12 cellular contexts compared by ENCODE assay signal in the genomic region with DNA sequence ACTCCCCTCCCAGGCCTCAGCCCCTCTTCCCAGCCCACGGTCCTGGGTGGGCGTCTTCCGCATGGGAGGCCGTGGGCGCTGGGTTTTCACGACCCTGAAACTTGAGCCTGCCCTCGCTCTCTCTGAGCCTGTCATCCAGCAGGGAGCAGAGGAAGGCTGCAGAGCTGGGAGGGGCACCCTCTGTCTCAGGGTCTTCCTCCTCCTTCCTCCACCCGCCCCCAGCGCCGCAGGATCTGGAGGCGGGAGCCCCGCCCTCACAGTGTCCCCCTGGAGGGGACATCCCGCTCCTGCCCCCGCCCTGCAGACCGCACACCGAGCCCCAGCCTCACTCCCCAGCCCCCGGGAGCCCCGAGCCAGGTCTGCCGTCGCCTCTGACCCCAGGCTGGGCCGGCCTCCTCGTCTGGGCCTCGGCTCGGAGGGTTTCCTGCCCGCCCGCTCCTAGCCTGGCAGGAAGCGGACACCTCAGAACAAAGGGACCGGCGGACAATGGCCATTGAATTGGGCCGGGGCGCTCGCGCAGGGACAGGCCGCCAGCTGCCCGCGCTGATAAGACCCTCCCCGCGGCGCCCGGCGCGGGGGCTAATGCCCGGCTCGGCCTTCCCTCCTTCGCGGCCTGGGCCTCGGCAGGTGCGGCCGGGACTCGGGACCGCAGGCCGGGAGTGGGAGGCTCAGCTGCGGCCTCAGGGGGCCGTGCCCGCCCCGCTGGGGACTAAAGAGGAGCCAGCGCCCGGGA. TPM values are rescaled to one million over a fixed set of nuclear protein-coding genes. Genes with fewer than 3 reads are reported as not detected.
DNase-seq lines count a peak whose midpoint lies in the region; ATAC-seq, FAIRE-seq and TF ChIP-seq lines count a peak whose summit lies in the region.
"Had no signal": no experiment of that assay in that cellular context is flagged by ENCODE, and none has a peak within 500 bp of the region (broad histone marks: within the 10 kb centered on the region; RNA-seq: fewer than 3 reads in every experiment).

No MANE protein-coding gene starts in this region.

- peaks cover 10% of the 10 kb centered on the region for H3K27me3 ChIP-seq in CD8-positive, alpha-beta T cell (ENCODE audit: insufficient read depth, low read length)
- H3K27me3 ChIP-seq in GM12878 (replicated peaks in 1 of 2; ENCODE audit: control insufficient read depth in 2 of 2, insufficient read depth in 2 of 2, low read length in 1 of 2) (peaks cover 5 to 13% of the 10 kb centered on the region in 2 experiments; a peak in 3 of 4 replicates), hepatocyte (peaks cover 37% of the 10 kb centered on the region)

- peak overlapping the region; percentile 26 for H3K4me3 Mint-ChIP-seq in CD8-positive, alpha-beta T cell
- peak overlapping the region; percentile 31 for H3K4me3 Mint-ChIP-seq in neural crest cell

- DNase-seq in CD8-positive, alpha-beta T cell: no peak
- DNase-seq in GM12878 (ENCODE audit: low read depth, low spot score) (no peak), hepatocyte (ENCODE audit: low spot score) (no peak), neural crest cell (ENCODE audit: low read depth, low spot score) (peak; percentile 63), AG20443 (ENCODE audit: low spot score) (no peak)
- DNase-seq: GOT3, NCI-H446 treated with DMSO at 0.1 percent for 48 hours had no signal

- POLR2A ChIA-PET in CD8-positive, alpha-beta T cell (lab: Charles Lee): interaction anchor here (1.0 kb wide), 1 partner anchor 110 kb away, joined by 3 read pairs; no protein-coding TSS in a partner anchor
- POLR2A ChIA-PET in GM12878 (lab: Charles Lee): no interaction called here

- no peak overlapping the region for H2AFZ ChIP-seq in GM12878 (ENCODE audit: control insufficient read depth, low read depth, low read length)
- H2AFZ ChIP-seq in hepatocyte: peak overlapping the region; percentile 49

- no peak for FAIRE-seq in GM12878 (lab: Jason Lieb, UNC)

- peaks cover 28% of the 10 kb centered on the region for H3K4me1 Mint-ChIP-seq in CD8-positive, alpha-beta T cell (ENCODE audit: low read depth)
- H3K4me1 Mint-ChIP-seq in neural crest cell: peaks cover 24% of the 10 kb centered on the region

- no peak overlapping the region for H3K9ac ChIP-seq in GM12878 (ENCODE audit: control insufficient read depth, insufficient read depth, low read length)
- H3K9ac ChIP-seq: KMS-11 had no signal

- TF ChIP-seq EP300 in GM12878 (IDR thresholded peaks at IDR 0.05; ENCODE audit: borderline replicate concordance in 1 of 2, control insufficient read depth in 1 of 2, low read depth in 2 of 2, low read length in 2 of 2): no peak

- BruUV-seq in GM12878 (replicated peaks; lab: Mats Ljungman, UMichigan): no TSS peak

- WGBS in GM12878 (ENCODE audit: insufficient coverage, insufficient replicate concordance, low lambda C conversion rate, missing lambda C conversion rate): 12% methylated on average over 45 of the region's 58 CpGs
- WGBS in hepatocyte (ENCODE audit: low lambda C conversion rate, missing lambda C conversion rate): 5% methylated on average over 31 of the region's 58 CpGs

- H3K9me3 Mint-ChIP-seq in CD8-positive, alpha-beta T cell: no peaks in the 10 kb centered on the region
- no peaks in the 10 kb centered on the region for H3K9me3 Mint-ChIP-seq in neural crest cell
- H3K9me3 Mint-ChIP-seq: brain had no signal

- in situ Hi-C loops in GM12878 (cut with MboI): no loop called here

- H3K4me2 ChIP-seq in GM12878 (ENCODE audit: control insufficient read depth, insufficient read depth) (no peak overlapping the region), hepatocyte (peak overlapping the region; percentile 77)
- H3K4me2 ChIP-seq: KMS-11 had no signal

- no peak overlapping the region for H3K27ac ChIP-seq in CD8-positive, alpha-beta T cell (ENCODE audit: low read depth, low read length)
- H3K27ac ChIP-seq in GM12878 (ENCODE audit: control insufficient read depth, insufficient read depth): no peak overlapping the region
- H3K27ac ChIP-seq in hepatocyte: no peak overlapping the region
- H3K27ac ChIP-seq: KMS-11 had no signal

- H3K36me3 ChIP-seq in CD8-positive, alpha-beta T cell (ENCODE audit: insufficient read depth, low read length): no peaks in the 10 kb centered on the region
- H3K36me3 ChIP-seq in GM12878 (ENCODE audit: control insufficient read depth in 2 of 2, insufficient read depth in 2 of 2, low read length in 1 of 2) (no peaks in the 10 kb centered on the region), hepatocyte (replicated peaks; ENCODE audit: insufficient read depth, low read depth) (no peaks in the 10 kb centered on the region)

- no peaks in the 10 kb centered on the region for H3K9me2 ChIP-seq in hepatocyte (replicated peaks; ENCODE audit: insufficient read depth)

- no peak for TF ChIP-seq CTCF in CD8-positive, alpha-beta T cell (IDR thresholded peaks at IDR 0.05)
- TF ChIP-seq CTCF in GM12878 (IDR thresholded peaks at IDR 0.05 in 2 of 3, conservative IDR thresholded peaks at IDR 0.05 in 1 of 3; ENCODE audit: control insufficient read depth in 2 of 3, extremely low read depth in 1 of 3, insufficient read depth in 1 of 3, low read depth in 3 of 3, low read length in 3 of 3) (no peak), hepatocyte (IDR thresholded peaks at IDR 0.05; ENCODE audit: poor library complexity) (no peak), neural crest cell (conservative IDR thresholded peaks at IDR 0.05) (no peak)

- no peak for ATAC-seq in CD8-positive, alpha-beta T cell
- ATAC-seq in GM12878: no peak
- ATAC-seq in GM19023 (IDR thresholded peaks at IDR 0.05; ENCODE audit: unreplicated experiment): no peak
- no peak for ATAC-seq in GM21619 (IDR thresholded peaks at IDR 0.05; ENCODE audit: unreplicated experiment)
- ATAC-seq in GM21786 (IDR thresholded peaks at IDR 0.05; ENCODE audit: unreplicated experiment): no peak

- H3K4me1 ChIP-seq in CD8-positive, alpha-beta T cell (ENCODE audit: insufficient read depth, low read length): peaks cover 52% of the 10 kb centered on the region
- H3K4me1 ChIP-seq in GM12878 (ENCODE audit: control insufficient read depth, insufficient read depth, low read length) (peaks cover 10% of the 10 kb centered on the region), hepatocyte (ENCODE audit: insufficient read depth) (peaks cover 35% of the 10 kb centered on the region)

- no peak overlapping the region for H3K4me3 ChIP-seq in CD8-positive, alpha-beta T cell (ENCODE audit: low read depth, low read length)
- H3K4me3 ChIP-seq in GM12878 (no peak overlapping the region), hepatocyte (no peak overlapping the region)

- no peak for TF ChIP-seq RAD21 in GM12878 (IDR thresholded peaks at IDR 0.05; ENCODE audit: insufficient read depth, low read depth, low read length)

- CTCF ChIA-PET in CD8-positive, alpha-beta T cell (lab: Charles Lee): interaction anchor here (0.8 to 2.1 kb wide), 4 partner anchors 24 to 294 kb away, joined by 3 to 8 read pairs (median 4); no protein-coding TSS in a partner anchor
- CTCF ChIA-PET in GM12878 (lab: Yijun Ruan, JAX): interaction anchor here (0.8 kb wide), 1 partner anchor 106 kb away, joined by 3 read pairs; no protein-coding TSS in a partner anchor

- no peak for TF ChIP-seq POLR2A in GM12878 (IDR thresholded peaks at IDR 0.05; ENCODE audit: low read depth, low read length)

- SMC1A ChIA-PET in GM12878 (lab: Charles Lee; ENCODE audit: uncharacterized antibody, unreplicated experiment): no interaction called here

- RAD21 ChIA-PET in GM12878 (lab: Charles Lee; ENCODE audit: unreplicated experiment): no interaction called here

- H3K36me3 Mint-ChIP-seq in CD8-positive, alpha-beta T cell: no peaks in the 10 kb centered on the region
- H3K36me3 Mint-ChIP-seq in neural crest cell (ENCODE audit: low read depth): no peaks in the 10 kb centered on the region
- H3K36me3 Mint-ChIP-seq: brain had no signal

- H3K27ac Mint-ChIP-seq in CD8-positive, alpha-beta T cell: no peak overlapping the region
- no peak overlapping the region for H3K27ac Mint-ChIP-seq in neural crest cell (ENCODE audit: unreplicated experiment)

- no peaks in the 10 kb centered on the region for H4K20me1 ChIP-seq in GM12878 (ENCODE audit: control insufficient read depth, insufficient read depth)
- no peaks in the 10 kb centered on the region for H4K20me1 ChIP-seq in hepatocyte (ENCODE audit: insufficient read depth, poor library complexity, severe bottlenecking)

- H3K9me3 ChIP-seq in CD8-positive, alpha-beta T cell (ENCODE audit: low read length): no peaks in the 10 kb centered on the region
- H3K9me3 ChIP-seq in GM12878 (replicated peaks; ENCODE audit: control insufficient read depth, insufficient read depth, low read length): no peaks in the 10 kb centered on the region
- no peaks in the 10 kb centered on the region for H3K9me3 ChIP-seq in hepatocyte (ENCODE audit: low read depth)

- no peaks in the 10 kb centered on the region for H3K79me2 ChIP-seq in GM12878 (ENCODE audit: control insufficient read depth, insufficient read depth, low read length)
- no peaks in the 10 kb centered on the region for H3K79me2 ChIP-seq in hepatocyte

- intact Hi-C loops in CD8-positive, alpha-beta T cell (cut with DNase I, micrococcal nuclease): loop anchor here in 1 of 2 experiments (10.0 kb wide), 1 partner anchor 338 kb away; no protein-coding TSS in a partner anchor
- intact Hi-C loops in GM12878 (cut with micrococcal nuclease; ENCODE audit: unreplicated experiment): no loop called here

- H3K27me3 Mint-ChIP-seq in CD8-positive, alpha-beta T cell (ENCODE audit: low read depth): peaks cover 37% of the 10 kb centered on the region
- peaks cover 32% of the 10 kb centered on the region for H3K27me3 Mint-ChIP-seq in neural crest cell (ENCODE audit: low read depth)

RNA-seq across cellular contexts. Expression of a gene that starts 15.3 kb away (rescaled TPM):
- total RNA-seq in CD8-positive, alpha-beta T cell: 1 to 10 TPM; 5.7 to 6.2 TPM
- total RNA-seq in GM12878 (2013; cell fraction: nucleolus; rRNA removed): 4.4 and 4.6 TPM in 2 replicates
- 4.3 and 5.0 TPM in 2 replicates for total RNA-seq in GM12878 (2014; rRNA removed)
- total RNA-seq in GM12878 (2014; rRNA removed; fragmentation: Illumina TruSeq; extraction: Trizol): 1.1 and 2.4 TPM in 2 replicates
- 5.4 and 6.4 TPM in 2 replicates for total RNA-seq in GM12878 (2021)
- 0.73 TPM for polyA plus RNA-seq in GM12878 (2011; ENCODE audit: low read depth)
- polyA plus RNA-seq in GM12878 (2011; rRNA removed): 1.8 and 4.4 TPM in 2 replicates
- polyA plus RNA-seq in GM12878 (2011; cell fraction: cytosol; rRNA removed): 5.8 and 7.9 TPM in 2 replicates
- polyA plus RNA-seq in GM12878 (2011; cell fraction: nucleus; rRNA removed): 10.6 and 14.3 TPM in 2 replicates
- 5.3 and 5.9 TPM in 2 replicates for polyA plus RNA-seq in GM12878 (2012)
- 0.62 TPM in 1 of 2 replicates, not detected in the other for polyA plus RNA-seq in GM12878 (2014; fragmentation: Illumina TruSeq; extraction: Trizol)
- under 1 TPM in 1 of 2 experiments, not detected in 1; 0.86 TPM for polyA plus RNA-seq in GM12878 (2014; fragmentation: Nextera tagmentation; extraction: Ambion mirVana)
- polyA plus RNA-seq in GM12878 (2014; rRNA removed): 5.3 and 6.2 TPM in 2 replicates
- 1 to 10 TPM; 4.0 to 6.8 TPM for polyA plus RNA-seq in GM12878 (2016; fragmentation: Nextera tagmentation; extraction: Ambion mirVana)
- polyA minus RNA-seq in GM12878 (2011; rRNA and poly(A)+ RNA removed): 1.4 and 2.7 TPM in 2 replicates
- polyA minus RNA-seq in GM12878 (2011; cell fraction: cytosol; rRNA and poly(A)+ RNA removed): 1.8 and 2.9 TPM in 2 replicates
- 1.1 and 1.2 TPM in 2 replicates for polyA minus RNA-seq in GM12878 (2011; cell fraction: nucleus; rRNA and poly(A)+ RNA removed)
- 47.4 and 47.7 TPM in 2 replicates for total RNA-seq in hepatocyte
- polyA plus RNA-seq in hepatocyte: 98.1 and 106 TPM in 2 replicates
- 25.6 and 27.1 TPM in 2 replicates for total RNA-seq in neural crest cell

RNA-seq across cellular contexts. Expression of a gene that starts 27.8 kb away (rescaled TPM):
- total RNA-seq in CD8-positive, alpha-beta T cell: under 1 TPM; 0.72 to 0.84 TPM
- total RNA-seq in GM12878 (2013; cell fraction: nucleolus; rRNA removed): 0.81 and 0.95 TPM in 2 replicates
- total RNA-seq in GM12878 (2014; rRNA removed): 0.06 TPM in 1 of 2 replicates, not detected in the other
- not detected in 2 replicates for total RNA-seq in GM12878 (2014; rRNA removed; fragmentation: Illumina TruSeq; extraction: Trizol)
- 0.10 and 0.19 TPM in 2 replicates for total RNA-seq in GM12878 (2021)
- 0.09 TPM for polyA plus RNA-seq in GM12878 (2011; ENCODE audit: low read depth)
- polyA plus RNA-seq in GM12878 (2011; rRNA removed): 0.05 TPM in 1 of 2 replicates, not detected in the other
- 0.07 and 0.10 TPM in 2 replicates for polyA plus RNA-seq in GM12878 (2011; cell fraction: cytosol; rRNA removed)
- polyA plus RNA-seq in GM12878 (2011; cell fraction: nucleus; rRNA removed): 0.45 and 0.73 TPM in 2 replicates
- polyA plus RNA-seq in GM12878 (2012): 1.00 and 1.0 TPM in 2 replicates
- polyA plus RNA-seq in GM12878 (2014; fragmentation: Illumina TruSeq; extraction: Trizol): not detected in 2 replicates
- not detected for polyA plus RNA-seq in GM12878 (2014; fragmentation: Nextera tagmentation; extraction: Ambion mirVana)
- 0.09 and 0.14 TPM in 2 replicates for polyA plus RNA-seq in GM12878 (2014; rRNA removed)
- polyA plus RNA-seq in GM12878 (2016; fragmentation: Nextera tagmentation; extraction: Ambion mirVana): under 1 TPM in 1 of 2 experiments, not detected in 1; 0.04 TPM
- polyA minus RNA-seq in GM12878 (2011; rRNA and poly(A)+ RNA removed): 0.67 TPM in 1 of 2 replicates, not detected in the other
- 0.31 TPM in 1 of 2 replicates, not detected in the other for polyA minus RNA-seq in GM12878 (2011; cell fraction: cytosol; rRNA and poly(A)+ RNA removed)
- polyA minus RNA-seq in GM12878 (2011; cell fraction: nucleus; rRNA and poly(A)+ RNA removed): 0.24 and 0.57 TPM in 2 replicates
- total RNA-seq in hepatocyte: 2.0 and 6.1 TPM in 2 replicates
- 4.1 and 4.8 TPM in 2 replicates for polyA plus RNA-seq in hepatocyte
- total RNA-seq in neural crest cell: 2.7 and 4.2 TPM in 2 replicates

RNA-seq across cellular contexts. Expression of a gene that starts 51.9 kb away (rescaled TPM):
- total RNA-seq in CD8-positive, alpha-beta T cell: 10 to 100 TPM; 34.1 to 34.4 TPM
- 7.0 and 8.1 TPM in 2 replicates for total RNA-seq in GM12878 (2013; cell fraction: nucleolus; rRNA removed)
- 33.4 and 36.0 TPM in 2 replicates for total RNA-seq in GM12878 (2014; rRNA removed)
- total RNA-seq in GM12878 (2014; rRNA removed; fragmentation: Illumina TruSeq; extraction: Trizol): 18.6 and 20.8 TPM in 2 replicates
- total RNA-seq in GM12878 (2021): 26.2 and 26.4 TPM in 2 replicates
- polyA plus RNA-seq in GM12878 (2011; ENCODE audit: low read depth): 8.5 TPM
- 8.4 and 13.8 TPM in 2 replicates for polyA plus RNA-seq in GM12878 (2011; rRNA removed)
- polyA plus RNA-seq in GM12878 (2011; cell fraction: cytosol; rRNA removed): 15.8 and 22.1 TPM in 2 replicates
- polyA plus RNA-seq in GM12878 (2011; cell fraction: nucleus; rRNA removed): 41.5 and 42.8 TPM in 2 replicates
- polyA plus RNA-seq in GM12878 (2012): 13.7 and 15.0 TPM in 2 replicates
- polyA plus RNA-seq in GM12878 (2014; fragmentation: Illumina TruSeq; extraction: Trizol): 6.2 and 17.8 TPM in 2 replicates
- 1 to 10 TPM; 3.6 to 9.8 TPM for polyA plus RNA-seq in GM12878 (2014; fragmentation: Nextera tagmentation; extraction: Ambion mirVana)
- polyA plus RNA-seq in GM12878 (2014; rRNA removed): 36.5 and 42.0 TPM in 2 replicates
- 1 to 10 TPM; 1.4 to 2.1 TPM for polyA plus RNA-seq in GM12878 (2016; fragmentation: Nextera tagmentation; extraction: Ambion mirVana)
- polyA minus RNA-seq in GM12878 (2011; rRNA and poly(A)+ RNA removed): 8.6 and 14.2 TPM in 2 replicates
- polyA minus RNA-seq in GM12878 (2011; cell fraction: cytosol; rRNA and poly(A)+ RNA removed): 5.3 and 7.5 TPM in 2 replicates
- 6.0 and 8.9 TPM in 2 replicates for polyA minus RNA-seq in GM12878 (2011; cell fraction: nucleus; rRNA and poly(A)+ RNA removed)
- 39.6 and 42.2 TPM in 2 replicates for total RNA-seq in hepatocyte
- polyA plus RNA-seq in hepatocyte: 41.0 and 47.5 TPM in 2 replicates
- 33.6 and 36.6 TPM in 2 replicates for total RNA-seq in neural crest cell
